Comparison of ENCODE assay signal across 1 cellular context in the genomic region with DNA sequence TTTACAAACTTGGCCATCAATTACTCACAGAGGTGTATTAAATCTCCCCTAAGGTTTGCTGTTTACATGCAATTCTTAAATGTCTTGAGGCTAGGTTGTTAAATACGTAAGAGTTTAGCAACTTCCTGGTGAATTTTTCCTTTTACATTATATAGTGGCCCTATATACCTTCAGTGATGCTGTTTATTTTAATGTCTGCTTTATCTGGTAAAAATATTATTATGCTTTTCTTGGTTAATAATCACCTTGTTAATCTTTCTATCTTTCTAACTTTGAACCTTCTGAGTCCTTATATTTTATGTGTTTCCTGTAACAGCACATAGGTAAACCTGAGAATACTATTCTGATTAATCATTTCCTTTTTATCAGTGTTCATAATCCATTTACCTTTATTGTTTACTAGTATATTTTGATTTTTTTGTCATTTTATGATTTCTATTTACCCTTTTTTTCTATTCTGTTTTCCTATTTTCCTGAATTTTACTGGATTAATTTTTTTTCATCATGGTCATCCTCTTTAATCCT.
TF ChIP-seq lines count a peak whose summit lies in the region.

No MANE protein-coding gene starts in this region.

TF ChIP-seq in HepG2, 621 proteins besides CTCF, POLR2A, EP300 and RAD21:
- TF ChIP-seq, protein P1, sequence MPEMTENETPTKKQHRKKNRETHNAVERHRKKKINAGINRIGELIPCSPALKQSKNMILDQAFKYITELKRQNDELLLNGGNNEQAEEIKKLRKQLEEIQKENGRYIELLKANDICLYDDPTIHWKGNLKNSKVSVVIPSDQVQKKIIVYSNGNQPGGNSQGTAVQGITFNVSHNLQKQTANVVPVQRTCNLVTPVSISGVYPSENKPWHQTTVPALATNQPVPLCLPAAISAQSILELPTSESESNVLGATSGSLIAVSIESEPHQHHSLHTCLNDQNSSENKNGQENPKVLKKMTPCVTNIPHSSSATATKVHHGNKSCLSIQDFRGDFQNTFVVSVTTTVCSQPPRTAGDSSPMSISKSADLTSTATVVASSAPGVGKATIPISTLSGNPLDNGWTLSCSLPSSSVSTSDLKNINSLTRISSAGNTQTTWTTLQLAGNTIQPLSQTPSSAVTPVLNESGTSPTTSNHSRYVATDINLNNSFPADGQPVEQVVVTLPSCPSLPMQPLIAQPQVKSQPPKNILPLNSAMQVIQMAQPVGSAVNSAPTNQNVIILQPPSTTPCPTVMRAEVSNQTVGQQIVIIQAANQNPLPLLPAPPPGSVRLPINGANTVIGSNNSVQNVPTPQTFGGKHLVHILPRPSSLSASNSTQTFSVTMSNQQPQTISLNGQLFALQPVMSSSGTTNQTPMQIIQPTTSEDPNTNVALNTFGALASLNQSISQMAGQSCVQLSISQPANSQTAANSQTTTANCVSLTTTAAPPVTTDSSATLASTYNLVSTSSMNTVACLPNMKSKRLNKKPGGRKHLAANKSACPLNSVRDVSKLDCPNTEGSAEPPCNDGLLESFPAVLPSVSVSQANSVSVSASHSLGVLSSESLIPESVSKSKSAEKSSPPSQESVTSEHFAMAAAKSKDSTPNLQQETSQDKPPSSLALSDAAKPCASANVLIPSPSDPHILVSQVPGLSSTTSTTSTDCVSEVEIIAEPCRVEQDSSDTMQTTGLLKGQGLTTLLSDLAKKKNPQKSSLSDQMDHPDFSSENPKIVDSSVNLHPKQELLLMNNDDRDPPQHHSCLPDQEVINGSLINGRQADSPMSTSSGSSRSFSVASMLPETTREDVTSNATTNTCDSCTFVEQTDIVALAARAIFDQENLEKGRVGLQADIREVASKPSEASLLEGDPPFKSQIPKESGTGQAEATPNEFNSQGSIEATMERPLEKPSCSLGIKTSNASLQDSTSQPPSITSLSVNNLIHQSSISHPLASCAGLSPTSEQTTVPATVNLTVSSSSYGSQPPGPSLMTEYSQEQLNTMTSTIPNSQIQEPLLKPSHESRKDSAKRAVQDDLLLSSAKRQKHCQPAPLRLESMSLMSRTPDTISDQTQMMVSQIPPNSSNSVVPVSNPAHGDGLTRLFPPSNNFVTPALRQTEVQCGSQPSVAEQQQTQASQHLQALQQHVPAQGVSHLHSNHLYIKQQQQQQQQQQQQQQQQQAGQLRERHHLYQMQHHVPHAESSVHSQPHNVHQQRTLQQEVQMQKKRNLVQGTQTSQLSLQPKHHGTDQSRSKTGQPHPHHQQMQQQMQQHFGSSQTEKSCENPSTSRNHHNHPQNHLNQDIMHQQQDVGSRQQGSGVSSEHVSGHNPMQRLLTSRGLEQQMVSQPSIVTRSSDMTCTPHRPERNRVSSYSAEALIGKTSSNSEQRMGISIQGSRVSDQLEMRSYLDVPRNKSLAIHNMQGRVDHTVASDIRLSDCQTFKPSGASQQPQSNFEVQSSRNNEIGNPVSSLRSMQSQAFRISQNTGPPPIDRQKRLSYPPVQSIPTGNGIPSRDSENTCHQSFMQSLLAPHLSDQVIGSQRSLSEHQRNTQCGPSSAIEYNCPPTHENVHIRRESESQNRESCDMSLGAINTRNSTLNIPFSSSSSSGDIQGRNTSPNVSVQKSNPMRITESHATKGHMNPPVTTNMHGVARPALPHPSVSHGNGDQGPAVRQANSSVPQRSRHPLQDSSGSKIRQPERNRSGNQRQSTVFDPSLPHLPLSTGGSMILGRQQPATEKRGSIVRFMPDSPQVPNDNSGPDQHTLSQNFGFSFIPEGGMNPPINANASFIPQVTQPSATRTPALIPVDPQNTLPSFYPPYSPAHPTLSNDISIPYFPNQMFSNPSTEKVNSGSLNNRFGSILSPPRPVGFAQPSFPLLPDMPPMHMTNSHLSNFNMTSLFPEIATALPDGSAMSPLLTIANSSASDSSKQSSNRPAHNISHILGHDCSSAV (CRISPR knock-in tag; IDR thresholded peaks at IDR 0.05; ENCODE audit: borderline replicate concordance), result no peak
- TF ChIP-seq FOXP1 (IDR thresholded peaks at IDR 0.05) (0 out of 2 replicates have a peak, but pooled peaks have one; percentile 5), FOXP1 (CRISPR knock-in tag; IDR thresholded peaks at IDR 0.05) (no peak), ETS1 (CRISPR knock-in tag; IDR thresholded peaks at IDR 0.05) (no peak), KLF11 (CRISPR knock-in tag; IDR thresholded peaks at IDR 0.05) (no peak)
